Comparison of ENCODE assay signal across 16 cellular contexts in the genomic region with DNA sequence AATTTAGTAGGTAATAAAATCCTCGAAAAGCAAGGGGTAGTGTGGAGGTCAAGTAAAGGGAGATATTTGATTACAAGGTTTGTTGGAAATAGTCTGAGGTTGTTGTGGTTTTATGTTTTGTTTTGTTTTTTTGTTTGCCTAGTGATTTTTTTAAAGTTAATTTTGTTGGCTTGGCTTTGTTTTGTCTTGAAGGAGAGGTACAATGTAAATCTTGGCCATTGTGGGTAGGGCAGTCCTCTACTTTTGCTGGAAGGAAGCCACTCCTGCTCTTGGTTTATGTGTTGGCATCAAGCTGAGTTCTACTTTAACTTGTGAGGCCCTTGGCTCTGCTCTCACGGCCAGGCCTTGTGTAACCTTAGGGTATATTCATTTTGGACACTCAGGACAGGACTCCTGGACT. TPM values are rescaled to one million over a fixed set of nuclear protein-coding genes. Genes with fewer than 3 reads are reported as not detected.
DNase-seq lines count a peak whose midpoint lies in the region; ATAC-seq and TF ChIP-seq lines count a peak whose summit lies in the region.
"Had no signal": no experiment of that assay in that cellular context is flagged by ENCODE, and none has a peak within 500 bp of the region (broad histone marks: within the 10 kb centered on the region; RNA-seq: fewer than 3 reads in every experiment).

No MANE protein-coding gene starts in this region.

- H3K79me2 ChIP-seq in GM23248 (ENCODE audit: insufficient read depth) (peaks cover 77% of the 10 kb centered on the region), osteoblast (ENCODE audit: insufficient read depth, low read length) (peaks cover 76% of the 10 kb centered on the region)

- H3K4me2 ChIP-seq in GM23248 (ENCODE audit: unreplicated experiment) = no peak overlapping the region
- peak overlapping the region; percentile 21 for H3K4me2 ChIP-seq in osteoblast (ENCODE audit: insufficient read depth, low read length)

- H3F3A ChIP-seq in GM23248 (ENCODE audit: insufficient read depth) = peaks cover 24% of the 10 kb centered on the region

- TF ChIP-seq POLR2A in gastroesophageal sphincter (IDR thresholded peaks at IDR 0.05) = no peak

- H4K20me1 ChIP-seq in GM23248 (ENCODE audit: insufficient read depth) (no peaks in the 10 kb centered on the region), osteoblast (ENCODE audit: insufficient read depth, low read length) (peaks cover 18% of the 10 kb centered on the region)

- no peak overlapping the region for H3K9ac ChIP-seq in GM23248

- intact Hi-C loops in posterior cingulate gyrus (cut with DNase I) = no loop called here

- no peaks in the 10 kb centered on the region for H3K36me3 ChIP-seq in GM23248 (ENCODE audit: low read depth)
- H3K36me3 ChIP-seq in RWPE2 (ENCODE audit: low read depth) = no peaks in the 10 kb centered on the region
- H3K36me3 ChIP-seq in gastroesophageal sphincter = no peaks in the 10 kb centered on the region
- H3K36me3 ChIP-seq in osteoblast (ENCODE audit: insufficient read depth, low read length) = no peaks in the 10 kb centered on the region
- H3K36me3 ChIP-seq: tibial nerve had no signal

- no peaks in the 10 kb centered on the region for H3K9me2 ChIP-seq in GM23248 (ENCODE audit: insufficient read depth)

- H3K9me3 ChIP-seq in GM23248 (ENCODE audit: low read depth) (no peaks in the 10 kb centered on the region), RWPE2 (ENCODE audit: severe bottlenecking) (no peaks in the 10 kb centered on the region), gastroesophageal sphincter (no peaks in the 10 kb centered on the region), osteoblast (ENCODE audit: low read depth, low read length) (no peaks in the 10 kb centered on the region)
- H3K9me3 ChIP-seq: body of pancreas, tibial nerve had no signal

- no peak for TF ChIP-seq EP300 in gastroesophageal sphincter (IDR thresholded peaks at IDR 0.05)

- H3K27ac ChIP-seq in GM23248 (peak overlapping the region; percentile 14), RWPE2 (ENCODE audit: poor library complexity, severe bottlenecking) (peak overlapping the region; percentile 90), gastroesophageal sphincter (peak overlapping the region; percentile 7 to 99 (median 98)), osteoblast (ENCODE audit: low read depth, low read length) (no peak overlapping the region)

- H3K27me3 ChIP-seq in GM23248 (replicated peaks; ENCODE audit: insufficient read depth) = no peaks in the 10 kb centered on the region
- H3K27me3 ChIP-seq in RWPE2 (ENCODE audit: insufficient read depth, poor library complexity, severe bottlenecking) = no peaks in the 10 kb centered on the region
- H3K27me3 ChIP-seq in gastroesophageal sphincter = no peaks in the 10 kb centered on the region
- H3K27me3 ChIP-seq in osteoblast (ENCODE audit: insufficient read depth, low read length) = no peaks in the 10 kb centered on the region
- H3K27me3 ChIP-seq: body of pancreas, tibial nerve had no signal

- no peak overlapping the region; the same call in 1 of the 2 replicates for H3K4me3 ChIP-seq in GM23248
- H3K4me3 ChIP-seq in RWPE2 (ENCODE audit: severe bottlenecking) = no peak overlapping the region
- H3K4me3 ChIP-seq in gastroesophageal sphincter = peak overlapping the region in 1 of 2 donors; percentile 96
- H3K4me3 ChIP-seq in osteoblast (ENCODE audit: insufficient read depth, low read length) = no peak overlapping the region
- H3K4me3 ChIP-seq: body of pancreas, tibial nerve had no signal

- no peak for TF ChIP-seq CTCF in RWPE2 (IDR thresholded peaks at IDR 0.05; ENCODE audit: poor library complexity, severe bottlenecking)
- TF ChIP-seq CTCF in gastroesophageal sphincter (IDR thresholded peaks at IDR 0.05) = no peak
- TF ChIP-seq CTCF in osteoblast (IDR thresholded peaks at IDR 0.05; ENCODE audit: extremely low read depth, low read depth, low read length) = no peak

- WGBS in GM23248 (ENCODE audit: low coverage in 1 of 2, low lambda C conversion rate in 2 of 2, missing lambda C conversion rate in 2 of 2), 2 experiments = 31 to 33% methylated on average over 2 of the region's 2 CpGs
- WGBS in gastroesophageal sphincter (ENCODE audit: low coverage in 1 of 2), 2 donors = 21 to 23% methylated on average over 2 of the region's 2 CpGs

- DNase-seq in GM23248 = peak; percentile 42
- no peak for DNase-seq in RWPE2 (ENCODE audit: low spot score)
- DNase-seq in osteoblast (ENCODE audit: insufficient read length, low spot score, missing footprints) = no peak
- no peak for DNase-seq in posterior cingulate gyrus
- DNase-seq in activated T-cell treated with anti-CD3 and anti-CD28 coated beads for 4 hours = no peak
- DNase-seq in NCI-H510A (lab: John Stamatoyannopoulos, UW) = no peak
- DNase-seq: activated CD8-positive, alpha-beta memory T cell treated with anti-CD3 and anti-CD28 coated beads for 24 hours; activated gamma-delta T cell; body of pancreas; CD4-positive, alpha-beta memory T cell; GOT3; NCI-H2029 treated with DMSO at 0.1 percent for 48 hours; NCI-H526 treated with DMSO at 0.1 percent for 48 hours had no signal

- in situ Hi-C loops in GM23248 (cut with MboI) = no loop called here

- no peak overlapping the region for H2AFZ ChIP-seq in GM23248
- H2AFZ ChIP-seq in osteoblast (ENCODE audit: low read length) = no peak overlapping the region

- ATAC-seq in RWPE2 (ENCODE audit: low read depth) (no peak), gastroesophageal sphincter (no peak), GM19452 (IDR thresholded peaks at IDR 0.05; ENCODE audit: unreplicated experiment) (no peak)
- ATAC-seq: body of pancreas had no signal

- H3K4me1 ChIP-seq in GM23248 (ENCODE audit: insufficient read depth) (peaks cover 43% of the 10 kb centered on the region), RWPE2 (ENCODE audit: insufficient read depth, poor library complexity, severe bottlenecking) (peaks cover 71% of the 10 kb centered on the region), gastroesophageal sphincter (peaks cover 21 to 81% (median 34%) of the 10 kb centered on the region in 3 donors), osteoblast (ENCODE audit: insufficient read depth, low read length) (peaks cover 21% of the 10 kb centered on the region)

RNA-seq across cellular contexts. Expression of gene AMOTL1, which starts 3.2 kb away (rescaled TPM):
- total RNA-seq in GM23248 (2014; rRNA removed; shearing (Covaris generic)) = 50.8 and 55.9 TPM in 2 replicates
- 21.8 and 22.3 TPM in 2 replicates for polyA plus RNA-seq in GM23248 (2016; fragmentation: Nextera tagmentation; extraction: Ambion mirVana)
- 100 to 1,000 TPM; 136 to 215 (median 176) TPM for total RNA-seq in gastroesophageal sphincter
- total RNA-seq in osteoblast = 53.6 and 54.2 TPM in 2 replicates
